In the genomic region with DNA sequence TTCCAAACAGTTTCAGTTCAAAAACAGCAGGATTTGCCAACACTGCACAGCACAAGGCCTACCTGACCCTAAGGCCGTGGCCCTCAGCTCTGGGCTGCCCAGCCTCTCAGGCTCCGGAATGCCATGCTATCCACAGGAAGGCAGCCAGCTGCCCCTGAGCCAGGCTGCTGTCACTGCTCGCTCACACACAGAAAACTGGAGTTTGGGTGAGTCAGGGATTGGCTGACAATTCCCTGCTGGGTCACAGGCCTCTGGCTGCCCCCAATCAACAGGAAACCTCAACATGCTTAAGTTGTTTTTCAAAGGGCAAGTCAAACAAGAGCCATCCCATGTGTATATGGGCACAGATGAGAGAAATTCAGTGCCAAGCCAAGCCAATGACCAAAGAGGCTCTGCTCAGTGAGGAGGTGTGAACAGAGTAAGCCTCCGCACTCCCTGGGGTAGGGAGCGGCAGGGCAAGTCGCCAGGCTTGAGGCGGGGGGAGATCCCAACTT, we compare ENCODE assay signal across 10 cellular contexts. TPM values are rescaled to one million over a fixed set of nuclear protein-coding genes. Genes with fewer than 3 reads are reported as not detected.
A peak's percentile ranks its signal among the peaks of the same experiment; 100 is the strongest.
DNase-seq lines count a peak whose midpoint lies in the region; ATAC-seq, FAIRE-seq and TF ChIP-seq lines count a peak whose summit lies in the region.
"Had no signal": no experiment of that assay in that cellular context is flagged by ENCODE, and none has a peak within 500 bp of the region (broad histone marks: within the 10 kb centered on the region; RNA-seq: fewer than 3 reads in every experiment).

No MANE protein-coding gene starts in this region.

- peaks cover 24% of the 10 kb centered on the region for H3K36me3 Mint-ChIP-seq in endothelial cell (ENCODE audit: low read depth, unreplicated experiment)
- no peaks in the 10 kb centered on the region for H3K36me3 Mint-ChIP-seq in T-helper 2 cell treated with Interferon-gamma antibody and Interleukin-4, amounts not matched to agents 5 μg/mL and 100 μg/mL, for 36 hours (ENCODE audit: low read depth)

- no peaks in the 10 kb centered on the region for H3K9me3 Mint-ChIP-seq in endothelial cell (ENCODE audit: unreplicated experiment)
- no peaks in the 10 kb centered on the region for H3K9me3 Mint-ChIP-seq in T-helper 2 cell treated with Interferon-gamma antibody and Interleukin-4, amounts not matched to agents 5 μg/mL and 100 μg/mL, for 36 hours
- H3K9me3 Mint-ChIP-seq: nephron had no signal

- no peaks in the 10 kb centered on the region for H3K27me3 ChIP-seq in bronchial epithelial cell (ENCODE audit: control insufficient read depth, insufficient read depth, low read length)

- no peak overlapping the region for H3K4me3 Mint-ChIP-seq in endothelial cell (ENCODE audit: unreplicated experiment)
- H3K4me3 Mint-ChIP-seq in T-helper 2 cell treated with Interferon-gamma antibody and Interleukin-4, amounts not matched to agents 5 μg/mL and 100 μg/mL, for 36 hours, result no peak overlapping the region
- H3K4me3 Mint-ChIP-seq: nephron had no signal

- intact Hi-C loops in left colon (cut with DNase I, micrococcal nuclease), result no loop called here

- ATAC-seq in HG03108 (IDR thresholded peaks at IDR 0.05; ENCODE audit: unreplicated experiment) (peak; percentile 12), left colon (no peak)

- peaks cover 4% of the 10 kb centered on the region for H3K36me3 ChIP-seq in bronchial epithelial cell (ENCODE audit: control insufficient read depth, insufficient read depth, low read length)

- no peak for TF ChIP-seq CTCF in bronchial epithelial cell (IDR thresholded peaks at IDR 0.05; ENCODE audit: insufficient read depth, low read length, severe bottlenecking)
- TF ChIP-seq CTCF in endothelial cell (IDR thresholded peaks at IDR 0.05; ENCODE audit: unreplicated experiment), result no peak

- H3K4me3 ChIP-seq in bronchial epithelial cell (ENCODE audit: low read depth, low read length), result no peak overlapping the region
- H3K4me3 ChIP-seq: A549 had no signal

- FAIRE-seq in bronchial epithelial cell (lab: Jason Lieb, UNC), result no peak
- FAIRE-seq: A549 had no signal

- H3K27ac Mint-ChIP-seq in endothelial cell (ENCODE audit: unreplicated experiment), result no peak overlapping the region
- H3K27ac Mint-ChIP-seq in T-helper 2 cell treated with Interferon-gamma antibody and Interleukin-4, amounts not matched to agents 5 μg/mL and 100 μg/mL, for 36 hours, result no peak overlapping the region

- peak; percentile 66 for DNase-seq in 8988T
- peak; percentile 69 for DNase-seq in bronchial epithelial cell (ENCODE audit: low read depth)
- DNase-seq in lung microvascular endothelial cell (ENCODE audit: low read depth in 2 of 2), result peak; percentile 71 to 76
- no peak for DNase-seq in left colon
- no peak for DNase-seq in activated naive CD4-positive, alpha-beta T cell (lab: John Stamatoyannopoulos, UW)
- DNase-seq in endothelial cell (ENCODE audit: low spot score), result no peak
- DNase-seq in T-helper 2 cell treated with Interferon-gamma antibody and Interleukin-4, amounts not matched to agents 5 μg/mL and 100 μg/mL, for 36 hours (ENCODE audit: low spot score), result no peak

- H3K4me1 Mint-ChIP-seq in endothelial cell (ENCODE audit: unreplicated experiment), result peaks cover 23% of the 10 kb centered on the region
- H3K4me1 Mint-ChIP-seq in T-helper 2 cell treated with Interferon-gamma antibody and Interleukin-4, amounts not matched to agents 5 μg/mL and 100 μg/mL, for 36 hours (ENCODE audit: low read depth), result no peaks in the 10 kb centered on the region

- peaks cover 8% of the 10 kb centered on the region for H3K27me3 Mint-ChIP-seq in endothelial cell (ENCODE audit: unreplicated experiment)
- H3K27me3 Mint-ChIP-seq in T-helper 2 cell treated with Interferon-gamma antibody and Interleukin-4, amounts not matched to agents 5 μg/mL and 100 μg/mL, for 36 hours (ENCODE audit: low read depth), result no peaks in the 10 kb centered on the region

RNA-seq across cellular contexts. Expression of a gene that starts 50.2 kb away (rescaled TPM):
- total RNA-seq in bronchial epithelial cell (1,214 and 1,407 TPM in 2 replicates), lung microvascular endothelial cell (995 and 1,130 TPM in 2 replicates), left colon (100 to 1,000 TPM; 731 to 768 TPM), endothelial cell (ENCODE audit: unreplicated experiment) (1,456 TPM)

RNA-seq across cellular contexts. Expression of a gene that starts 50.3 kb away (rescaled TPM):
- total RNA-seq in bronchial epithelial cell (4.2 and 5.4 TPM in 2 replicates), lung microvascular endothelial cell (2.2 and 4.0 TPM in 2 replicates), left colon (10 to 100 TPM in 1 of 2 donors, 1 to 10 TPM in 1; 9.9 to 12.5 TPM), endothelial cell (ENCODE audit: unreplicated experiment) (11.4 TPM)

Comparison
In these comparisons a context has a peak if more than half of its experiments do, and no peak if none do; other contexts are left out.
1. DNase-seq: peak in 8988T (single experiment), bronchial epithelial cell (single experiment) and lung microvascular endothelial cell (2 of 2); none in left colon (0 of 2), activated naive CD4-positive, alpha-beta T cell (0 of 4), endothelial cell (single experiment) and T-helper 2 cell treated with Interferon-gamma antibody and Interleukin-4, amounts not matched to agents 5 μg/mL and 100 μg/mL, for 36 hours (single experiment).